ENCODE assay signal across 13 cellular contexts in genomic region chr4:124277691-124278090, GRCh38.
"Had no signal": no experiment of that assay in that cellular context is flagged by ENCODE, and none has a peak within 500 bp of the region (broad histone marks: within the 10 kb centered on the region; RNA-seq: fewer than 3 reads in every experiment).

No MANE protein-coding gene starts in this region.

- H3K9me3 ChIP-seq: esophagus muscularis mucosa, gastroesophageal sphincter, pancreas had no signal

- H3K36me3 ChIP-seq: esophagus muscularis mucosa, gastroesophageal sphincter, pancreas had no signal

- H3K4me1 ChIP-seq: esophagus muscularis mucosa, gastroesophageal sphincter, pancreas had no signal

- H3K4me3 ChIP-seq: esophagus muscularis mucosa, gastroesophageal sphincter, pancreas had no signal

- DNase-seq: effector memory CD4-positive, alpha-beta T cell; glutamatergic neuron; immature natural killer cell; kidney; naive B cell; occipital lobe; pancreas; right cardiac atrium; small intestine; stimulated activated CD4-positive, alpha-beta T cell treated with anti-CD3 and anti-CD28 coated beads, Interleukin-2, amount 100 ng/mL, for 48 hours; stimulated activated naive CD4-positive, alpha-beta T cell treated with Interleukin-2 at 50 U/mL for 16 hours had no signal

- H3K27me3 ChIP-seq: esophagus muscularis mucosa, gastroesophageal sphincter, pancreas had no signal

- H3K27ac ChIP-seq: esophagus muscularis mucosa, gastroesophageal sphincter, pancreas had no signal

- ATAC-seq: gastroesophageal sphincter, pancreas, right cardiac atrium had no signal
